Comparison of ENCODE assay signal across 1 cellular context in genomic region chr6:20448828-20449227, GRCh38.
TF ChIP-seq lines count a peak whose summit lies in the region.

No MANE protein-coding gene starts in this region.

TF ChIP-seq in K562, 482 proteins besides CTCF, POLR2A, EP300 and RAD21 (continued from another document):
- TF ChIP-seq UBTF (IDR thresholded peaks at IDR 0.05; ENCODE audit: borderline replicate concordance in 1 of 2, low read depth in 2 of 2, low read length in 2 of 2) (no peak), YBX1 (IDR thresholded peaks at IDR 0.05) (no peak), ZBTB33 (CRISPR knock-in tag; IDR thresholded peaks at IDR 0.05) (no peak), HBP1 (CRISPR knock-in tag; IDR thresholded peaks at IDR 0.05) (no peak), CCAR2 (IDR thresholded peaks at IDR 0.05; ENCODE audit: low read depth, low read length) (no peak), ZNF175 (CRISPR knock-in tag; IDR thresholded peaks at IDR 0.05; ENCODE audit: low read depth) (no peak), PHB2 (IDR thresholded peaks at IDR 0.05; ENCODE audit: low read depth) (no peak), DLX4 (CRISPR knock-in tag; IDR thresholded peaks at IDR 0.05) (no peak), ZNF57 (CRISPR knock-in tag; IDR thresholded peaks at IDR 0.05) (no peak), RFX5 (IDR thresholded peaks at IDR 0.05; ENCODE audit: low read depth, low read length) (no peak), ESRRB (CRISPR knock-in tag; IDR thresholded peaks at IDR 0.05; ENCODE audit: borderline replicate concordance) (no peak), FOXJ3 (CRISPR knock-in tag; IDR thresholded peaks at IDR 0.05) (no peak), IRF1 (CRISPR knock-in tag; IDR thresholded peaks at IDR 0.05; ENCODE audit: borderline replicate concordance) (no peak), RBBP5 (IDR thresholded peaks at IDR 0.05; ENCODE audit: borderline replicate concordance, insufficient read depth, low read length, poor library complexity, severe bottlenecking) (no peak), PBX2 (CRISPR knock-in tag; IDR thresholded peaks at IDR 0.05; ENCODE audit: low read depth) (no peak), PBX2 (tag; conservative IDR thresholded peaks at IDR 0.05; ENCODE audit: low read depth) (no peak)
